Comparison of ENCODE assay signal across 34 cellular contexts in the genomic region with DNA sequence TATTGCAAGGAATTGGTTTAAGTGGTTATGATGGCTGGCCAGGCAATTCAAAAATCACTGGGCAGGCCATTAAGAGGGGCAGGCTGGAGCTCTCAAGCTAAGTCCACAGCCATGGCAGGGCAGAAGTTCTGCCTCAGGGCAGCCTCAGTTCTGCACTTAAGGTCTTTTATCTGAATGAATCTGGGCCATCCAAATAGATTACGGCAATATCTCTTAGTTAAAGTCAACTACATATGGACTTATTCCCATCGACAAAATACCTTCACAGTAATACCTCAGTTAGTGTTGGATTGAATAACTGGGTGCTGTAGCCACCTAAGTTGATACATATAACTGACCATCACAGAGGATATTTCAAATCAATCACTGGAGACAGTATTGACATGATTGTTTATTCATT.
"Had no signal": no experiment of that assay in that cellular context is flagged by ENCODE, and none has a peak within 500 bp of the region (broad histone marks: within the 10 kb centered on the region; RNA-seq: fewer than 3 reads in every experiment).

No MANE protein-coding gene starts in this region.

- H3K9me3 ChIP-seq: MG63 had no signal

- H3K27me3 ChIP-seq: MG63 had no signal

- DNase-seq: Karpas-422, Kasumi-1, KG1, MG63, MM.1S, MV-4-11, NCI-H1048, NCI-H1092, NCI-H1092 treated with DMSO at 0.1 percent for 48 hours, NCI-H1105, NCI-H1105 treated with DMSO at 0.1 percent for 48 hours, NCI-H1417, NCI-H1417 treated with DMSO at 0.1 percent for 48 hours, NCI-H1436, NCI-H1436 treated with DMSO at 0.1 percent for 48 hours, NCI-H146, NCI-H1694, NCI-H1694 treated with DMSO at 0.1 percent for 48 hours, NCI-H187, NCI-H187 treated with DMSO at 0.1 percent for 48 hours, NCI-H1930, NCI-H2029, NCI-H2029 treated with DMSO at 0.1 percent for 48 hours, NCI-H2081, NCI-H2081 treated with DMSO at 0.1 percent for 48 hours, NCI-H2107, NCI-H2171, NCI-H2171 treated with DMSO at 0.1 percent for 48 hours, NCI-H2227 treated with DMSO at 0.1 percent for 48 hours, NCI-H226, NCI-H345, NCI-H446, NCI-H446 treated with DMSO at 0.1 percent for 48 hours had no signal

- H3K4me3 ChIP-seq: MG63 had no signal

- H3K27ac ChIP-seq: KMS-11 had no signal

- H3K36me3 ChIP-seq: MG63 had no signal

- H3K9ac ChIP-seq: KMS-11 had no signal

- H3K4me2 ChIP-seq: KMS-11 had no signal
